8 cellular contexts compared by ENCODE assay signal in genomic region chr16:85309656-85310587, GRCh38.
DNase-seq lines count a peak whose midpoint lies in the region; ATAC-seq, FAIRE-seq and TF ChIP-seq lines count a peak whose summit lies in the region.

No MANE protein-coding gene starts in this region.

- H3K9ac ChIP-seq in neural cell (ENCODE audit: low read length), result peak overlapping the region; percentile 61

- peak; percentile 64 for FAIRE-seq in GM12891 (lab: Jason Lieb, UNC)

- 55 to 80% methylated on average over 31 to 37 of the region's 37 CpGs for WGBS in body of pancreas, 2 donors
- 81% methylated on average over 35 of the region's 37 CpGs for WGBS in hepatocyte (ENCODE audit: low lambda C conversion rate, missing lambda C conversion rate)

- H3K36me3 ChIP-seq in body of pancreas (replicated peaks in 1 of 2; ENCODE audit: insufficient read depth in 1 of 2, low read depth in 2 of 2) (no peaks in the 10 kb centered on the region), neural cell (ENCODE audit: insufficient read depth, low read length) (no peaks in the 10 kb centered on the region), hepatocyte (replicated peaks; ENCODE audit: insufficient read depth, low read depth) (no peaks in the 10 kb centered on the region)

- intact Hi-C loops in body of pancreas (cut with DNase I), result no loop called here

- DNase-seq in GM12891 (ENCODE audit: insufficient read length, low spot score) (no peak), NCI-H524 treated with DMSO at 0.1 percent for 48 hours (lab: John Stamatoyannopoulos, UW) (peak; percentile 79), body of pancreas (peak in 3 of 4 donors; percentile 50 to 73 (median 53)), hepatocyte (ENCODE audit: low spot score) (no peak), NCI-H2227 treated with DMSO at 0.1 percent for 48 hours (lab: John Stamatoyannopoulos, UW) (no peak)

- H3K4me1 ChIP-seq in body of pancreas, result peaks cover 14% of the 10 kb centered on the region
- peaks cover 66% of the 10 kb centered on the region for H3K4me1 ChIP-seq in hepatocyte (ENCODE audit: insufficient read depth)

- H3K9me3 ChIP-seq in body of pancreas (no peaks in the 10 kb centered on the region), neural cell (ENCODE audit: low read length) (no peaks in the 10 kb centered on the region), hepatocyte (ENCODE audit: low read depth) (no peaks in the 10 kb centered on the region)

- H3K4me3 ChIP-seq in body of pancreas (no peak overlapping the region), neural cell (ENCODE audit: low read length) (peak overlapping the region; percentile 43), hepatocyte (no peak overlapping the region)

- no peak for TF ChIP-seq EP300 in neural cell (conservative IDR thresholded peaks at IDR 0.05; ENCODE audit: poor library complexity, severe bottlenecking)

- H3K27ac ChIP-seq in body of pancreas, result peak overlapping the region in 3 of 4 donors; percentile 46 to 61 (median 50)
- peak overlapping the region; percentile 75 for H3K27ac ChIP-seq in neural cell (ENCODE audit: low read length)
- no peak overlapping the region for H3K27ac ChIP-seq in hepatocyte

- no peak for TF ChIP-seq POLR2A in GM12891 (IDR thresholded peaks at IDR 0.05; ENCODE audit: low read depth, low read length)
- peak in 1 of 3 donors; percentile 23 for TF ChIP-seq POLR2A in body of pancreas (IDR thresholded peaks at IDR 0.05)

- H2AFZ ChIP-seq in neural cell (ENCODE audit: low read depth, low read length) (no peak overlapping the region), hepatocyte (no peak overlapping the region)

- H3K4me2 ChIP-seq in neural cell (ENCODE audit: low read length) (peak overlapping the region; percentile 19), hepatocyte (no peak overlapping the region)

- H3F3A ChIP-seq in neural cell (ENCODE audit: insufficient read depth, low read length, poor library complexity, severe bottlenecking), result no peaks in the 10 kb centered on the region

- no peak for TF ChIP-seq RAD21 in neural cell (conservative IDR thresholded peaks at IDR 0.05)

- no peaks in the 10 kb centered on the region for H3K27me3 ChIP-seq in body of pancreas
- no peaks in the 10 kb centered on the region for H3K27me3 ChIP-seq in neural cell (ENCODE audit: insufficient read depth, low read depth, low read length)
- H3K27me3 ChIP-seq in hepatocyte, result no peaks in the 10 kb centered on the region

- ATAC-seq in body of pancreas (peak; percentile 42), HG02623 (IDR thresholded peaks at IDR 0.05; ENCODE audit: unreplicated experiment) (no peak), HG03025 (IDR thresholded peaks at IDR 0.05; ENCODE audit: low FRiP score, unreplicated experiment) (no peak)

- H3K9me2 ChIP-seq in neural cell (ENCODE audit: insufficient read depth, low read length), result no peaks in the 10 kb centered on the region
- no peaks in the 10 kb centered on the region for H3K9me2 ChIP-seq in hepatocyte (replicated peaks; ENCODE audit: insufficient read depth)

- TF ChIP-seq CTCF in body of pancreas (IDR thresholded peaks at IDR 0.05) (no peak), neural cell (IDR thresholded peaks at IDR 0.05; ENCODE audit: poor library complexity, severe bottlenecking) (no peak), hepatocyte (IDR thresholded peaks at IDR 0.05; ENCODE audit: poor library complexity) (no peak)

- H4K20me1 ChIP-seq in neural cell (ENCODE audit: insufficient read depth) (no peaks in the 10 kb centered on the region), hepatocyte (ENCODE audit: insufficient read depth, poor library complexity, severe bottlenecking) (peaks cover 3% of the 10 kb centered on the region)

- H3K79me2 ChIP-seq in neural cell (replicated peaks; ENCODE audit: insufficient read depth, low read length) (no peaks in the 10 kb centered on the region), hepatocyte (peaks cover 4% of the 10 kb centered on the region)

TF ChIP-seq in GM12891, 5 proteins besides CTCF, POLR2A, EP300 and RAD21:
- TF ChIP-seq POU2F2 (IDR thresholded peaks at IDR 0.05; ENCODE audit: low read depth, low read length) (no peak), SPI1 (IDR thresholded peaks at IDR 0.05; ENCODE audit: low read depth, low read length) (peak; percentile 88)

TF ChIP-seq in neural cell, 6 proteins besides CTCF, POLR2A, EP300 and RAD21:
- TF ChIP-seq POLR2AphosphoS5 (IDR thresholded peaks at IDR 0.05), result no peak
- peak; percentile 13 for TF ChIP-seq SMC3 (conservative IDR thresholded peaks at IDR 0.05; ENCODE audit: poor library complexity)

Comparison
In these comparisons a context has a peak if more than half of its experiments do, and no peak if none do; other contexts are left out.
1. DNase-seq: peak in NCI-H524 treated with DMSO at 0.1 percent for 48 hours (single experiment) and body of pancreas (3 of 4); none in GM12891 (single experiment), hepatocyte (single experiment) and NCI-H2227 treated with DMSO at 0.1 percent for 48 hours (single experiment).